In the genomic region with DNA sequence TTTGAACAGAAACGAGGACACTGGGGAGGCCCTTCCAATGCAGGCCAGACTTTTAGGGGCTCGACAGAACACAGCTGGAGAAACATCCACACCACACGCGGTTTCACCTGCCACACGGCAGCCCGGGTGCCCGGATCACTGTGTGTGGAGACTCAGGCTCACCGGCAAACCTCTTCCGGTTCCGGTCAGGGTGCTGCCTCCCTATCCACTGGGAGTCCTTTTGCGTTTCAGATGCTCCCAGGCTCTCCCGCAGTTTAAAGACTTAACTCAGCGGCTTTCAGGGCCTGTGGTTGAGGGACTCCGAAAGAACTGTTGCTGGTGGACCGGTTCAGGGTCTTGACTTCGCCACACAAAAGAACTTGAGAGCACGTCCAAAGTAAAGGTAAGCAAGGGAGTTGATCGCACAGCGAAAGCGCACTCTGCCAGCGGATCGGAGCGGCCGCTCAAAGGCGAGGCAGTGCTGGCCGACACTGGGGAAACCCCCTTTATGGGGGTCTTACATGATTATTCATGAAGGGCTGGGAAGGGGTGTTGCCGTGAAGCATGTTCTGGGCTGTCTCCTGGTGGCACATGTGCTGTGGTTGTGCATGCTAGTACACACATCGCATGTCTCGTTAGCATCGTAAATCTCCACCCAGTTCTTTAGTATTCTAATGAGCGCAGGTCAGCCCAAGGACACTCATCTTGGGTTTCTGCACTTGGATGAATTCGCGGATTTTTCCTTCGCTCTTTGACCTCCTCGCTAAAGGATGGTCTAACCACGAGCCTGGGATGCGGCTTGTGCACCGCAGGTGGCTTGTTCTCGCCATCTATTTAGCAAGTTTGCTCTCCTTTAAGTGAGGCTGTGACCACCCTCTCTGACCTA, we compare ENCODE assay signal across 7 cellular contexts.
DNase-seq lines count a peak whose midpoint lies in the region; ATAC-seq, FAIRE-seq and TF ChIP-seq lines count a peak whose summit lies in the region.

No MANE protein-coding gene starts in this region.

- peak overlapping the region; percentile 5 to 28 for H3K4me3 ChIP-seq in prostate gland

- intact Hi-C loops in activated B cell treated with CpG ODN at 0.5 μM for 24 hours (cut with micrococcal nuclease): no loop called here
- intact Hi-C loops in prostate gland (cut with DNase I): no loop called here

- H3K36me3 ChIP-seq in prostate gland: no peaks in the 10 kb centered on the region

- H3K36me3 Mint-ChIP-seq in activated B cell treated with CpG ODN at 0.5 μM for 24 hours (ENCODE audit: low read depth): no peaks in the 10 kb centered on the region
- H3K36me3 Mint-ChIP-seq in effector memory CD8-positive, alpha-beta T cell (ENCODE audit: insufficient read depth): no peaks in the 10 kb centered on the region

- no peak for DNase-seq in activated B cell treated with CpG ODN at 0.5 μM for 24 hours
- DNase-seq in effector memory CD8-positive, alpha-beta T cell: peak in 1 of 3 experiments; percentile 32
- DNase-seq in prostate gland (ENCODE audit: low spot score): peak; percentile 38
- no peak for DNase-seq in HCEC 1CT
- no peak for DNase-seq in RCC 7860 (ENCODE audit: low spot score)

- POLR2A ChIA-PET in activated B cell treated with CpG ODN at 0.5 μM for 24 hours (lab: Charles Lee): no interaction called here

- H3K9me3 Mint-ChIP-seq in activated B cell treated with CpG ODN at 0.5 μM for 24 hours: peaks cover 5% of the 10 kb centered on the region
- H3K9me3 Mint-ChIP-seq in effector memory CD8-positive, alpha-beta T cell: no peaks in the 10 kb centered on the region

- H3K27ac ChIP-seq in prostate gland: no peak overlapping the region

- CTCF ChIA-PET in activated B cell treated with CpG ODN at 0.5 μM for 24 hours (lab: Charles Lee): no interaction called here

- H3K9me3 ChIP-seq in prostate gland: no peaks in the 10 kb centered on the region

- no peaks in the 10 kb centered on the region for H3K4me1 ChIP-seq in prostate gland (replicated peaks)

- H3K27ac Mint-ChIP-seq in activated B cell treated with CpG ODN at 0.5 μM for 24 hours: no peak overlapping the region
- H3K27ac Mint-ChIP-seq in effector memory CD8-positive, alpha-beta T cell: peak overlapping the region in 1 of 2 donors; percentile 78

- no peaks in the 10 kb centered on the region for H3K27me3 ChIP-seq in prostate gland (replicated peaks; ENCODE audit: insufficient read depth)

- no peak for TF ChIP-seq CTCF in activated B cell treated with CpG ODN at 0.5 μM for 24 hours (IDR thresholded peaks at IDR 0.05)
- no peak for TF ChIP-seq CTCF in prostate gland (IDR thresholded peaks at IDR 0.05)

- H3K4me1 Mint-ChIP-seq in activated B cell treated with CpG ODN at 0.5 μM for 24 hours: no peaks in the 10 kb centered on the region
- H3K4me1 Mint-ChIP-seq in effector memory CD8-positive, alpha-beta T cell (ENCODE audit: low read depth in 2 of 2): peaks cover under 1 to 6% of the 10 kb centered on the region in 2 donors

- no peak for TF ChIP-seq POLR2A in prostate gland (IDR thresholded peaks at IDR 0.05)

- no peaks in the 10 kb centered on the region for H3K27me3 Mint-ChIP-seq in activated B cell treated with CpG ODN at 0.5 μM for 24 hours
- H3K27me3 Mint-ChIP-seq in effector memory CD8-positive, alpha-beta T cell: no peaks in the 10 kb centered on the region

- H3K4me3 Mint-ChIP-seq in activated B cell treated with CpG ODN at 0.5 μM for 24 hours: peak overlapping the region; percentile 56
- H3K4me3 Mint-ChIP-seq in effector memory CD8-positive, alpha-beta T cell: peak overlapping the region; percentile 70 to 83

- 76% methylated on average over 39 of the region's 39 CpGs for WGBS in prostate gland

- ATAC-seq in HG03354 (IDR thresholded peaks at IDR 0.05; ENCODE audit: poor library complexity, severe bottlenecking, unreplicated experiment): peak; percentile 54
- ATAC-seq in activated B cell treated with CpG ODN at 0.5 μM for 24 hours (ENCODE audit: low read depth): no peak
- peak; percentile 43 for ATAC-seq in effector memory CD8-positive, alpha-beta T cell (replicated peaks)
- ATAC-seq in HG02642 (IDR thresholded peaks at IDR 0.05; ENCODE audit: poor library complexity, unreplicated experiment): no peak

- no peak for FAIRE-seq in RCC 7860 (lab: Jason Lieb, UNC)

Comparison
In these comparisons a context has a peak if more than half of its experiments do, and no peak if none do; other contexts are left out.
1. ATAC-seq: peak in HG03354 (single experiment) and effector memory CD8-positive, alpha-beta T cell (single experiment); none in activated B cell treated with CpG ODN at 0.5 μM for 24 hours (single experiment) and HG02642 (single experiment).